ENCODE assay signal across 28 cellular contexts in the genomic region with DNA sequence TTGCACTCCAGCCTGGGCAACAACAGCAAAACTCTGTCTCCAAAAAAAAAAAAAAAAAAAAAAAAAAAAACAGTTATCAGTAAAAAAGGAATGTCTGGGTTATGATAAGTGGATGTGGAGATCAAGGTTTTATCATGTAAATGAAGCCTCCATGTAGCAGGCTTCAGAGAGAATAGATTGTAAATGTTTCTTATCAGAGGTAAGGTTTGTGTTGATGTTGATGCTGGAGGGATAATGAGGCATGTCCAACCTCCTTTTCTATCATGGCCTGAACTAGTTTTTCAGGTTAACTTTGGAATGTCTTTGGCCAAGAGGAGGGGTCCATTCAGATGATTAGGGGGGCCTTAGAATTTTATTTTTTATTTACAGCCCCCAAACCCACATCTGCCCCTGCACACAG. TPM values are rescaled to one million over a fixed set of nuclear protein-coding genes. Genes with fewer than 3 reads are reported as not detected.
DNase-seq lines count a peak whose midpoint lies in the region; TF ChIP-seq lines count a peak whose summit lies in the region.
"Had no signal": no experiment of that assay in that cellular context is flagged by ENCODE, and none has a peak within 500 bp of the region (broad histone marks: within the 10 kb centered on the region; RNA-seq: fewer than 3 reads in every experiment).

No MANE protein-coding gene starts in this region.

- H3K9ac ChIP-seq in HUES64 (ENCODE audit: low read depth, low read length): peak overlapping the region; percentile 83; the same call in 1 of the 2 replicates

- H3K36me3 ChIP-seq in A673 (ENCODE audit: insufficient read depth, low read length, poor library complexity, severe bottlenecking): no peaks in the 10 kb centered on the region
- peaks cover 3% of the 10 kb centered on the region for H3K36me3 ChIP-seq in HUES64 (ENCODE audit: insufficient read depth, low read length)
- H3K36me3 ChIP-seq in Peyer's patch: no peaks in the 10 kb centered on the region
- H3K36me3 ChIP-seq: BE2C, spleen, thoracic aorta had no signal

- peaks cover 44% of the 10 kb centered on the region for H3K4me1 Mint-ChIP-seq in mesothelial cell of epicardium
- H3K4me1 Mint-ChIP-seq: activated CD4-positive, alpha-beta T cell treated with anti-CD3 and anti-CD28 coated beads, Interleukin-2, amount 10 ng/mL, durations not matched to agents 24 days and 14 days; activated T-helper 17 cell treated with anti-CD3 and anti-CD28 coated beads, Interleukin-2, amount 50 U/mL, for 72 hours had no signal

- no TSS peak for BruUV-seq in A673 (replicated peaks; lab: Mats Ljungman, UMichigan)

- peak overlapping the region; percentile 65 for H3K27ac ChIP-seq in A673 (ENCODE audit: low read depth, low read length, poor library complexity, severe bottlenecking)
- peak overlapping the region; percentile 99 for H3K27ac ChIP-seq in HUES64 (ENCODE audit: low read depth, low read length)
- H3K27ac ChIP-seq in Peyer's patch: no peak overlapping the region

- H3K4me3 ChIP-seq in A673 (ENCODE audit: low read depth, low read length, poor library complexity, severe bottlenecking): no peak overlapping the region
- H3K4me3 ChIP-seq in HUES64 (ENCODE audit: low read length): no peak overlapping the region
- no peak overlapping the region for H3K4me3 ChIP-seq in Peyer's patch
- H3K4me3 ChIP-seq: spleen, thoracic aorta had no signal

- H3K9me3 ChIP-seq in A673 (ENCODE audit: low read depth, low read length, poor library complexity, severe bottlenecking): no peaks in the 10 kb centered on the region
- H3K9me3 ChIP-seq in HUES64 (ENCODE audit: insufficient read depth, low read depth, low read length): no peaks in the 10 kb centered on the region
- no peaks in the 10 kb centered on the region for H3K9me3 ChIP-seq in Peyer's patch
- H3K9me3 ChIP-seq: BE2C, spleen, thoracic aorta had no signal

- DNase-seq in A673 (ENCODE audit: low spot score): no peak
- peak; percentile 44 for DNase-seq in amniotic epithelial cell (ENCODE audit: low read depth)
- no peak for DNase-seq in mesothelial cell of epicardium (ENCODE audit: low spot score in 2 of 2, unreplicated experiment in 2 of 2)
- DNase-seq in GM10266 (ENCODE audit: extremely low spot score): no peak
- no peak for DNase-seq in NCI-H1048 (lab: John Stamatoyannopoulos, UW)
- DNase-seq in activated T-cell treated with anti-CD3 and anti-CD28 coated beads, Interleukin-2, amount 50 U/mL, for 1 hour: no peak
- no peak for DNase-seq in Peyer's patch
- DNase-seq: activated CD4-positive, alpha-beta T cell treated with anti-CD3 and anti-CD28 coated beads, Interleukin-2, amount 10 ng/mL, durations not matched to agents 24 days and 14 days; BE2C; effector CD8-positive, alpha-beta T cell; EL; KBM-7; NCI-H2171 treated with DMSO at 0.1 percent for 48 hours; PC-3; SHP77 treated with DMSO at 0.1 percent for 48 hours; stimulated activated CD4-positive, alpha-beta T cell treated with anti-CD3 and anti-CD28 coated beads, Interleukin-4, amount 100 ng/mL, for 1 hour; stimulated activated naive CD4-positive, alpha-beta T cell; T-helper 1 cell had no signal

- POLR2A ChIA-PET in A673 (lab: Charles Lee; ENCODE audit: low non-redundant PET): interaction anchor here (0.6 kb wide), 1 partner anchor 341 kb away, joined by 5 read pairs; no protein-coding TSS in a partner anchor

- H3K27me3 ChIP-seq in A673 (replicated peaks; ENCODE audit: insufficient read depth, low read depth, low read length, poor library complexity) (no peaks in the 10 kb centered on the region), HUES64 (ENCODE audit: insufficient read depth, low read length) (no peaks in the 10 kb centered on the region), Peyer's patch (no peaks in the 10 kb centered on the region)
- H3K27me3 ChIP-seq: BE2C, spleen had no signal

- TF ChIP-seq CTCF in A673 (conservative IDR thresholded peaks at IDR 0.05; ENCODE audit: low read depth, low read length): no peak
- TF ChIP-seq CTCF in mesothelial cell of epicardium (IDR thresholded peaks at IDR 0.05; ENCODE audit: unreplicated experiment): no peak
- TF ChIP-seq CTCF in GM10266 (IDR thresholded peaks at IDR 0.05; ENCODE audit: control insufficient read depth, insufficient read depth, low read depth, missing control alignments): no peak
- no peak for TF ChIP-seq CTCF in Peyer's patch (IDR thresholded peaks at IDR 0.05)

- H3K4me1 ChIP-seq in A673 (ENCODE audit: insufficient read depth, low read length, poor library complexity, severe bottlenecking) (peaks cover 7% of the 10 kb centered on the region), HUES64 (ENCODE audit: insufficient read depth, low read length) (peaks cover 17% of the 10 kb centered on the region), Peyer's patch (peaks cover 0 to 5% (median 0%) of the 10 kb centered on the region in 4 donors)
- H3K4me1 ChIP-seq: BE2C had no signal

- CTCF ChIA-PET in A673 (lab: Charles Lee): interaction anchor here (0.6 kb wide), 1 partner anchor 111 kb away, joined by 4 read pairs; no protein-coding TSS in a partner anchor

- intact Hi-C loops in A673 (cut with micrococcal nuclease; ENCODE audit: unreplicated experiment): no loop called here

- H3K27ac Mint-ChIP-seq in mesothelial cell of epicardium: peak overlapping the region; percentile 98
- H3K27ac Mint-ChIP-seq: activated CD4-positive, alpha-beta T cell treated with anti-CD3 and anti-CD28 coated beads, Interleukin-2, amount 10 ng/mL, durations not matched to agents 24 days and 14 days; activated naive CD8-positive, alpha-beta T cell; activated T-helper 17 cell treated with anti-CD3 and anti-CD28 coated beads, Interleukin-2, amount 50 U/mL, for 72 hours had no signal

- H3K27me3 Mint-ChIP-seq in mesothelial cell of epicardium (ENCODE audit: low read depth): peaks cover under 1% of the 10 kb centered on the region
- H3K27me3 Mint-ChIP-seq: activated naive CD8-positive, alpha-beta T cell; activated T-helper 17 cell treated with anti-CD3 and anti-CD28 coated beads, Interleukin-2, amount 50 U/mL, for 72 hours had no signal

- no peak overlapping the region for H3K4me3 Mint-ChIP-seq in mesothelial cell of epicardium
- H3K4me3 Mint-ChIP-seq: activated CD4-positive, alpha-beta T cell treated with anti-CD3 and anti-CD28 coated beads, Interleukin-2, amount 10 ng/mL, durations not matched to agents 24 days and 14 days; activated naive CD8-positive, alpha-beta T cell; activated T-helper 17 cell treated with anti-CD3 and anti-CD28 coated beads, Interleukin-2, amount 50 U/mL, for 72 hours had no signal

- H3K9me3 Mint-ChIP-seq in mesothelial cell of epicardium: no peaks in the 10 kb centered on the region
- H3K9me3 Mint-ChIP-seq: activated CD4-positive, alpha-beta T cell treated with anti-CD3 and anti-CD28 coated beads, Interleukin-2, amount 10 ng/mL, durations not matched to agents 24 days and 14 days; activated T-helper 17 cell treated with anti-CD3 and anti-CD28 coated beads, Interleukin-2, amount 50 U/mL, for 72 hours had no signal

- no peak for TF ChIP-seq POLR2A in Peyer's patch (IDR thresholded peaks at IDR 0.05)

- no peaks in the 10 kb centered on the region for H3K36me3 Mint-ChIP-seq in mesothelial cell of epicardium
- H3K36me3 Mint-ChIP-seq: activated naive CD8-positive, alpha-beta T cell had no signal

RNA-seq across cellular contexts. Expression of gene TREH, which starts 35.4 kb away (rescaled TPM):
- total RNA-seq in A673 (2021): not detected in 2 replicates
- polyA plus RNA-seq in HUES64 (2013, experiment 1 of 2): not detected
- polyA plus RNA-seq in HUES64 (2013, experiment 2 of 2): not detected
- total RNA-seq in mesothelial cell of epicardium: 0.11 TPM in 1 of 3 replicates, not detected in the others
- 10 to 100 TPM; 18.9 to 53.4 (median 32.6) TPM for total RNA-seq in Peyer's patch
- total RNA-seq: A172; activated CD4-positive, alpha-beta T cell treated with anti-CD3 and anti-CD28 coated beads, Interleukin-2, amount 10 ng/mL, durations not matched to agents 24 days and 14 days; activated T-helper 17 cell treated with anti-CD3 and anti-CD28 coated beads, Interleukin-2, amount 50 U/mL, for 72 hours; frontal cortex; lung microvascular endothelial cell; myocyte; osteoblast; PC-3; spleen; thoracic aorta had no signal

Comparison
In these comparisons a context has a peak if more than half of its experiments do, and no peak if none do; other contexts are left out.
1. H3K27ac ChIP-seq: peak in A673 (single experiment) and HUES64 (single experiment); none in Peyer's patch (0 of 4).
2. RNA of gene TREH, which starts 35.4 kb away (total RNA-seq): 18.9 to 53.4 TPM in Peyer's patch; not detected in A673 and 0.11 TPM in mesothelial cell of epicardium; every median in the first group is over 10 times any median in the second.